In genomic region chr7:84490661-84491060, GRCh38 we compare ENCODE assay signal across 10 cellular contexts.
A peak's percentile ranks its signal among the peaks of the same experiment; 100 is the strongest.
DNase-seq lines count a peak whose midpoint lies in the region; ATAC-seq, FAIRE-seq and TF ChIP-seq lines count a peak whose summit lies in the region.
"Had no signal": no experiment of that assay in that cellular context is flagged by ENCODE, and none has a peak within 500 bp of the region (broad histone marks: within the 10 kb centered on the region; RNA-seq: fewer than 3 reads in every experiment).

No MANE protein-coding gene starts in this region.

- no peaks in the 10 kb centered on the region for H3K9me3 ChIP-seq in smooth muscle cell (replicated peaks; ENCODE audit: low read depth)

- no peak for FAIRE-seq in urothelium cell line (lab: Jason Lieb, UNC)
- FAIRE-seq: GM18507 had no signal

- ATAC-seq in GM19324 (IDR thresholded peaks at IDR 0.05; ENCODE audit: low FRiP score, unreplicated experiment) = no peak
- ATAC-seq in GM19467 (IDR thresholded peaks at IDR 0.05; ENCODE audit: unreplicated experiment) = no peak

- H3K4me1 ChIP-seq in smooth muscle cell (ENCODE audit: low read depth) = no peaks in the 10 kb centered on the region

- H2AFZ ChIP-seq in smooth muscle cell (ENCODE audit: low read depth) = no peak overlapping the region

- peak overlapping the region; percentile 34 for H3K4me3 ChIP-seq in smooth muscle cell

- no peaks in the 10 kb centered on the region for H4K20me1 ChIP-seq in smooth muscle cell (ENCODE audit: low read depth)

- H3K36me3 ChIP-seq in smooth muscle cell (ENCODE audit: low read depth) = no peaks in the 10 kb centered on the region

- no peaks in the 10 kb centered on the region for H3F3A ChIP-seq in smooth muscle cell (ENCODE audit: low read depth)

- H3K4me2 ChIP-seq in smooth muscle cell = no peak overlapping the region

- DNase-seq in GM04504 (ENCODE audit: low read depth) = peak; percentile 72
- DNase-seq in OCI-M1 (lab: John Stamatoyannopoulos, UW) = peak; percentile 53
- peak; percentile 58 for DNase-seq in fibroblast of the conjunctiva (ENCODE audit: low read depth)
- DNase-seq in smooth muscle cell (lab: John Stamatoyannopoulos, UW; ENCODE audit: unreplicated experiment) = no peak
- no peak for DNase-seq in urothelium cell line (ENCODE audit: low spot score)
- DNase-seq: MV-4-11, NCI-H510A had no signal

- H3K9ac ChIP-seq in smooth muscle cell (ENCODE audit: low read depth) = no peak overlapping the region

- no peak overlapping the region for H3K27ac ChIP-seq in smooth muscle cell (ENCODE audit: low read depth)

- H3K27me3 ChIP-seq in smooth muscle cell (ENCODE audit: low read depth) = no peaks in the 10 kb centered on the region

- no peak for TF ChIP-seq CTCF in smooth muscle cell (IDR thresholded peaks at IDR 0.05; ENCODE audit: borderline replicate concordance, insufficient read depth, poor library complexity, severe bottlenecking)

- 92% methylated on average over 6 of the region's 6 CpGs for WGBS in smooth muscle cell (ENCODE audit: low lambda C conversion rate)

- no peaks in the 10 kb centered on the region for H3K79me2 ChIP-seq in smooth muscle cell (ENCODE audit: low read depth)

Comparison
In these comparisons a context has a peak if more than half of its experiments do, and no peak if none do; other contexts are left out.
1. DNase-seq: peak in GM04504 (single experiment), OCI-M1 (single experiment) and fibroblast of the conjunctiva (single experiment); none in smooth muscle cell (single experiment) and urothelium cell line (single experiment).